In the genomic region with DNA sequence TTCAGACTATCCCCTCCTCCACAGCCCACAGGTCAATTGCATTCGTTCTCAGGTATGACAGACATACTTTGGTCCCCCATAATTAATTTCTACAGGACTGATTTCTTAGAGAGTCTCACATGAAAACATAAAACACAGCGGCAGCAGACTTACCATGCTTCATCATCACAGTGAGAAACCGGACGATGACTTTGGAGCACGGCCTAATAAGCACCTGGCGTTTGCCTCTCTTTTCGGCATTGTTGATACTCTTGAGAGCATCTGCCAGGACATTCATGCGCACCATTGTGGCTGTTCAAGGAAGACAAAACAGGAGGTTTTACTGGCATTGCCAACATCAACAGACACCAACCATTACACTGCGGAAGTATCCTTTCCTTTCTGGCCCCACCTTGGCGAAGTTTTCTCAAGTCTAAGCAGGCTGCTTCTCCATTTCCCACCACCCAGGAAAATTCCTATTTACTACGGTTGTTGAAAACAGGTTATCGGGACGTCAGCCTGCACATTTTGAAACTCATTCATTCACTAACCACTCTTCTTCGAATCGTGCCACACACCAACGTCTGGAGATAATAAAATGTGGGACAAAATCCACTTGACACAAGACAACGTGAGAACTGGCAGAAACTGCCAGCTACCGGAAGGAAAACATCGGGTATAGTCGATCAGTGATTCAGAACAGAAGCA, we compare ENCODE assay signal across 8 cellular contexts. TPM values are rescaled to one million over a fixed set of nuclear protein-coding genes. Genes with fewer than 3 reads are reported as not detected.
DNase-seq lines count a peak whose midpoint lies in the region; ATAC-seq and TF ChIP-seq lines count a peak whose summit lies in the region.

No MANE protein-coding gene starts in this region.

- H3K4me1 Mint-ChIP-seq in CD4-positive, CD25-positive, alpha-beta regulatory T cell: peaks cover 31 to 62% (median 46%) of the 10 kb centered on the region in 4 donors
- H3K4me1 Mint-ChIP-seq in nephron progenitor cell: peaks cover 47% of the 10 kb centered on the region

- peak overlapping the region; percentile 81 for H3K27ac ChIP-seq in CD4-positive, CD25-positive, alpha-beta regulatory T cell (ENCODE audit: insufficient read depth, low read length, poor library complexity, severe bottlenecking)
- no peak overlapping the region for H3K27ac ChIP-seq in ectodermal cell (ENCODE audit: insufficient read depth, low read depth, low read length, poor library complexity, severe bottlenecking)

- peaks cover 66% of the 10 kb centered on the region for H3K36me3 ChIP-seq in CD4-positive, CD25-positive, alpha-beta regulatory T cell (ENCODE audit: control insufficient read depth, insufficient read depth, low read length)
- peaks cover 49% of the 10 kb centered on the region for H3K36me3 ChIP-seq in ectodermal cell (ENCODE audit: control insufficient read depth, insufficient read depth, low read length)

- TF ChIP-seq POLR2A in NB4 (IDR thresholded peaks at IDR 0.05; ENCODE audit: extremely low read depth, insufficient read length): no peak

- no peaks in the 10 kb centered on the region for H3K27me3 ChIP-seq in CD4-positive, CD25-positive, alpha-beta regulatory T cell (ENCODE audit: control insufficient read depth, insufficient read depth, low read length)
- no peaks in the 10 kb centered on the region for H3K27me3 ChIP-seq in ectodermal cell (ENCODE audit: control insufficient read depth, insufficient read depth, low read length, poor library complexity, severe bottlenecking)

- peaks cover 52% of the 10 kb centered on the region for H3K4me1 ChIP-seq in CD4-positive, CD25-positive, alpha-beta regulatory T cell (ENCODE audit: control insufficient read depth, insufficient read depth, low read length, poor library complexity, severe bottlenecking)
- H3K4me1 ChIP-seq in ectodermal cell (ENCODE audit: control insufficient read depth, insufficient read depth, low read length): peaks cover 12% of the 10 kb centered on the region

- TF ChIP-seq CTCF in NB4 (IDR thresholded peaks at IDR 0.05; ENCODE audit: low read depth, low read length) (no peak), nephron progenitor cell (IDR thresholded peaks at IDR 0.05) (no peak)

- H3K4me3 Mint-ChIP-seq in CD4-positive, CD25-positive, alpha-beta regulatory T cell: peak overlapping the region; percentile 89 to 99 (median 97)
- peak overlapping the region; percentile 99 for H3K4me3 Mint-ChIP-seq in nephron progenitor cell

- no peak for ATAC-seq in CD4-positive, CD25-positive, alpha-beta regulatory T cell (ENCODE audit: low read depth in 2 of 2)
- ATAC-seq in HG02678 (IDR thresholded peaks at IDR 0.05; ENCODE audit: unreplicated experiment): no peak
- ATAC-seq in GM21367 (IDR thresholded peaks at IDR 0.05; ENCODE audit: unreplicated experiment): no peak

- H3K9me3 Mint-ChIP-seq in CD4-positive, CD25-positive, alpha-beta regulatory T cell: no peaks in the 10 kb centered on the region
- peaks cover 6% of the 10 kb centered on the region for H3K9me3 Mint-ChIP-seq in nephron progenitor cell

- peak overlapping the region; percentile 99 for H3K4me3 ChIP-seq in CD4-positive, CD25-positive, alpha-beta regulatory T cell (ENCODE audit: low read depth, low read length)
- H3K4me3 ChIP-seq in NB4 (ENCODE audit: low read depth, low read length) (peak overlapping the region; percentile 93), ectodermal cell (ENCODE audit: insufficient read depth, low read depth, low read length) (peak overlapping the region; percentile 99)

- peak in 1 of 3 donors; percentile 41 for DNase-seq in CD4-positive, CD25-positive, alpha-beta regulatory T cell
- no peak for DNase-seq in NB4 (ENCODE audit: low read depth)
- no peak for DNase-seq in nephron progenitor cell
- DNase-seq in NCI-H1930 (lab: John Stamatoyannopoulos, UW): no peak
- no peak for DNase-seq in stimulated activated naive CD4-positive, alpha-beta T cell treated with Interleukin-2 at 50 U/mL for 16 hours (lab: John Stamatoyannopoulos, UW)

- no peaks in the 10 kb centered on the region for H3K27me3 Mint-ChIP-seq in CD4-positive, CD25-positive, alpha-beta regulatory T cell
- peaks cover 5% of the 10 kb centered on the region for H3K27me3 Mint-ChIP-seq in nephron progenitor cell (ENCODE audit: low read depth, poor library complexity)

- WGBS in ectodermal cell, 2 experiments: 18 to 21% methylated on average over 20 of the region's 20 CpGs

- peaks cover 61% of the 10 kb centered on the region for H3K36me3 Mint-ChIP-seq in CD4-positive, CD25-positive, alpha-beta regulatory T cell
- H3K36me3 Mint-ChIP-seq in nephron progenitor cell (ENCODE audit: low read depth): peaks cover 86% of the 10 kb centered on the region

- H3K9me3 ChIP-seq in CD4-positive, CD25-positive, alpha-beta regulatory T cell (ENCODE audit: control insufficient read depth in 2 of 2, low read length in 2 of 2): no peaks in the 10 kb centered on the region
- H3K9me3 ChIP-seq in ectodermal cell (ENCODE audit: control insufficient read depth, low read length): no peaks in the 10 kb centered on the region

- H3K27ac Mint-ChIP-seq in CD4-positive, CD25-positive, alpha-beta regulatory T cell: peak overlapping the region; percentile 95 to 99 (median 97)
- H3K27ac Mint-ChIP-seq in nephron progenitor cell: peak overlapping the region; percentile 99

RNA-seq across cellular contexts. Expression of a gene that starts 1.2 kb away (rescaled TPM):
- 2,539 TPM for total RNA-seq in CD4-positive, CD25-positive, alpha-beta regulatory T cell
- 1,000 to 10,000 TPM; 2,846 to 4,681 (median 4,057) TPM for polyA plus RNA-seq in CD4-positive, CD25-positive, alpha-beta regulatory T cell
- 1,912 TPM for polyA plus RNA-seq in ectodermal cell (2013, experiment 1 of 4)
- 1,972 TPM for polyA plus RNA-seq in ectodermal cell (2013, experiment 2 of 4)
- 2,447 TPM for polyA plus RNA-seq in ectodermal cell (2013, experiment 3 of 4)
- 2,577 TPM for polyA plus RNA-seq in ectodermal cell (2013, experiment 4 of 4)

RNA-seq across cellular contexts. Expression of a gene that starts 12.4 kb away (rescaled TPM):
- total RNA-seq in CD4-positive, CD25-positive, alpha-beta regulatory T cell: 110 TPM
- polyA plus RNA-seq in CD4-positive, CD25-positive, alpha-beta regulatory T cell: 100 to 1,000 TPM; 279 to 374 (median 304) TPM
- 385 TPM for polyA plus RNA-seq in ectodermal cell (2013, experiment 1 of 4)
- polyA plus RNA-seq in ectodermal cell (2013, experiment 2 of 4): 407 TPM
- 346 TPM for polyA plus RNA-seq in ectodermal cell (2013, experiment 3 of 4)
- polyA plus RNA-seq in ectodermal cell (2013, experiment 4 of 4): 376 TPM
